ENCODE assay signal across 14 cellular contexts in the genomic region with DNA sequence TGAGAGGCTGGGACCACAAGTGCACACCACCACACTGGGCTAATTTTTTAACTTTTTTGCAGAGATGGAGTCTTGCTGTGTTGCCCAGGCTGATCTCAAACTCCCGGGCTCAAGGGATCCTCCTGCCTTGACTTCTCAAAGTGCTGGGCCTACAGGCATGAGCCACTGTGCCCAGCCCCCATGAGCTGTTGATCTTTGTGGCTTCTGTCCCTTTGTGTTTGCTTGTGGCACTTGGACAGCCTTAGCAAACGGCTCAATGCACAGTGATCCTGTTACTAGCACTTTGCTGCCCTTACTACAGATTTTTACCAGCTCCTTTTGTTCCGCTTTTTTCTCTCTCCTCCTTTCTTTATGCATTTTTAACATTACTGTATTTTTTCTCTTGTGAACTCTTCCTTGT. TPM values are rescaled to one million over a fixed set of nuclear protein-coding genes. Genes with fewer than 3 reads are reported as not detected.
A peak's percentile ranks its signal among the peaks of the same experiment; 100 is the strongest.
DNase-seq lines count a peak whose midpoint lies in the region; ATAC-seq and TF ChIP-seq lines count a peak whose summit lies in the region.
"Had no signal": no experiment of that assay in that cellular context is flagged by ENCODE, and none has a peak within 500 bp of the region (broad histone marks: within the 10 kb centered on the region; RNA-seq: fewer than 3 reads in every experiment).

No MANE protein-coding gene starts in this region.

- H3K4me2 ChIP-seq in neural progenitor cell, result peak overlapping the region; percentile 56

- H3K27ac Mint-ChIP-seq in T-helper 17 cell, result peak overlapping the region; percentile 74
- H3K27ac Mint-ChIP-seq in neural progenitor cell, result no peak overlapping the region
- H3K27ac Mint-ChIP-seq in stimulated activated effector memory CD8-positive, alpha-beta T cell treated with anti-CD3 and anti-CD28 coated beads, Interleukin-12 subunit alpha, Interleukin-12 subunit beta, amount 100 ng/mL, for 72 hours, result no peak overlapping the region

- H3K9me3 Mint-ChIP-seq in neural progenitor cell, result no peaks in the 10 kb centered on the region
- no peaks in the 10 kb centered on the region for H3K9me3 Mint-ChIP-seq in stimulated activated effector memory CD8-positive, alpha-beta T cell treated with anti-CD3 and anti-CD28 coated beads, Interleukin-12 subunit alpha, Interleukin-12 subunit beta, amount 100 ng/mL, for 72 hours
- H3K9me3 Mint-ChIP-seq: CD8-positive, alpha-beta memory T cell had no signal

- H3K27ac ChIP-seq in KOPT-K1 (ENCODE audit: low read depth, low read length, poor library complexity, severe bottlenecking), result peak overlapping the region; percentile 59
- H3K27ac ChIP-seq in iPS-20b (ENCODE audit: low read length), result no peak overlapping the region
- H3K27ac ChIP-seq in neural progenitor cell, result peak overlapping the region; percentile 72

- no peaks in the 10 kb centered on the region for H3K27me3 ChIP-seq in iPS-20b (ENCODE audit: insufficient read depth, low read length)
- H3K27me3 ChIP-seq in neural progenitor cell, result no peaks in the 10 kb centered on the region

- H3K4me3 Mint-ChIP-seq in T-helper 17 cell (no peak overlapping the region), neural progenitor cell (no peak overlapping the region)
- H3K4me3 Mint-ChIP-seq in stimulated activated effector memory CD8-positive, alpha-beta T cell treated with anti-CD3 and anti-CD28 coated beads, Interleukin-12 subunit alpha, Interleukin-12 subunit beta, amount 100 ng/mL, for 72 hours, result no peak overlapping the region
- H3K4me3 Mint-ChIP-seq: CD8-positive, alpha-beta memory T cell had no signal

- H3K27me3 Mint-ChIP-seq in T-helper 17 cell, result no peaks in the 10 kb centered on the region
- no peaks in the 10 kb centered on the region for H3K27me3 Mint-ChIP-seq in neural progenitor cell (ENCODE audit: insufficient read depth, low read depth)

- H3K4me1 ChIP-seq in iPS-20b (ENCODE audit: insufficient read depth, low read length), result no peaks in the 10 kb centered on the region
- H3K4me1 ChIP-seq in neural progenitor cell, result peaks cover 10% of the 10 kb centered on the region

- H3K79me2 ChIP-seq in neural progenitor cell (ENCODE audit: low read depth), result peaks cover 9% of the 10 kb centered on the region

- peak overlapping the region; percentile 17; the same call in 1 of the 2 replicates for H3K9ac ChIP-seq in iPS-20b (ENCODE audit: low read depth, low read length)
- no peak overlapping the region for H3K9ac ChIP-seq in neural progenitor cell

- DNase-seq in T-helper 17 cell (no peak), neural progenitor cell (ENCODE audit: low spot score) (peak; percentile 18), activated gamma-delta T cell (lab: John Stamatoyannopoulos, UW) (no peak)
- no peak for DNase-seq in stimulated activated effector memory CD8-positive, alpha-beta T cell treated with anti-CD3 and anti-CD28 coated beads, Interleukin-12 subunit alpha, Interleukin-12 subunit beta, amount 100 ng/mL, for 72 hours (ENCODE audit: low spot score in 2 of 2)
- DNase-seq: CD8-positive, alpha-beta memory T cell; H7; IMR-90; NCI-H1105; NCI-H187; NCI-H2171 treated with DMSO at 0.1 percent for 48 hours; NCI-H774 had no signal

- H3K36me3 ChIP-seq in KOPT-K1 (ENCODE audit: insufficient read depth, low read length), result no peaks in the 10 kb centered on the region
- H3K36me3 ChIP-seq in iPS-20b (ENCODE audit: insufficient read depth, low read depth, low read length), result no peaks in the 10 kb centered on the region
- no peaks in the 10 kb centered on the region for H3K36me3 ChIP-seq in neural progenitor cell

- H3K4me1 Mint-ChIP-seq in T-helper 17 cell (peaks cover 6% of the 10 kb centered on the region), neural progenitor cell (peaks cover 23% of the 10 kb centered on the region)
- peaks cover 4% of the 10 kb centered on the region for H3K4me1 Mint-ChIP-seq in stimulated activated effector memory CD8-positive, alpha-beta T cell treated with anti-CD3 and anti-CD28 coated beads, Interleukin-12 subunit alpha, Interleukin-12 subunit beta, amount 100 ng/mL, for 72 hours
- H3K4me1 Mint-ChIP-seq: CD8-positive, alpha-beta memory T cell had no signal

- no peaks in the 10 kb centered on the region for H3K36me3 Mint-ChIP-seq in T-helper 17 cell (ENCODE audit: low read depth)
- H3K36me3 Mint-ChIP-seq in neural progenitor cell, result peaks cover 3% of the 10 kb centered on the region
- H3K36me3 Mint-ChIP-seq in stimulated activated effector memory CD8-positive, alpha-beta T cell treated with anti-CD3 and anti-CD28 coated beads, Interleukin-12 subunit alpha, Interleukin-12 subunit beta, amount 100 ng/mL, for 72 hours, result no peaks in the 10 kb centered on the region
- H3K36me3 Mint-ChIP-seq: CD8-positive, alpha-beta memory T cell had no signal

- H3F3A ChIP-seq in neural progenitor cell (ENCODE audit: low read depth), result no peaks in the 10 kb centered on the region

- H4K20me1 ChIP-seq in neural progenitor cell (ENCODE audit: low read depth), result peaks cover 25% of the 10 kb centered on the region

- H3K9me3 ChIP-seq in KOPT-K1 (ENCODE audit: insufficient read depth, low read length, poor library complexity, severe bottlenecking), result no peaks in the 10 kb centered on the region
- H3K9me3 ChIP-seq in T-helper 17 cell (ENCODE audit: control insufficient read depth, low read length, poor library complexity, severe bottlenecking), result no peaks in the 10 kb centered on the region
- no peaks in the 10 kb centered on the region for H3K9me3 ChIP-seq in iPS-20b (ENCODE audit: insufficient read depth, low read depth, low read length)
- no peaks in the 10 kb centered on the region for H3K9me3 ChIP-seq in neural progenitor cell (ENCODE audit: low read depth)

- H3K4me3 ChIP-seq in iPS-20b (ENCODE audit: low read length) (no peak overlapping the region), neural progenitor cell (no peak overlapping the region)

- TF ChIP-seq CTCF in neural progenitor cell (IDR thresholded peaks at IDR 0.05), result no peak

- ATAC-seq in T-helper 17 cell (no peak), HG03432 (IDR thresholded peaks at IDR 0.05; ENCODE audit: unreplicated experiment) (no peak)
- no peak for ATAC-seq in stimulated activated effector memory CD8-positive, alpha-beta T cell treated with anti-CD3 and anti-CD28 coated beads, Interleukin-12 subunit alpha, Interleukin-12 subunit beta, amount 100 ng/mL, for 72 hours

- H2AFZ ChIP-seq in neural progenitor cell (replicated peaks), result no peak overlapping the region

RNA-seq across cellular contexts. Expression of gene EVL, which starts 25.3 kb away (rescaled TPM):
- total RNA-seq in T-helper 17 cell, result 100 to 1,000 TPM; 793 to 831 TPM
- 49.2 and 71.2 TPM in 2 replicates for total RNA-seq in neural progenitor cell (ENCODE audit: low replicate concordance)

Comparison
In these comparisons a context has a peak if more than half of its experiments do, and no peak if none do; other contexts are left out.
1. RNA of gene EVL, which starts 25.3 kb away (total RNA-seq): 793 to 831 TPM in T-helper 17 cell; 49.2 to 71.2 TPM in neural progenitor cell; every median in the first group is over 10 times any median in the second.